In genomic region chr11:36451045-36451444, GRCh38 we compare ENCODE assay signal across 15 cellular contexts. TPM values are rescaled to one million over a fixed set of nuclear protein-coding genes. Genes with fewer than 3 reads are reported as not detected.
DNase-seq lines count a peak whose midpoint lies in the region; ATAC-seq and TF ChIP-seq lines count a peak whose summit lies in the region.
"Had no signal": no experiment of that assay in that cellular context is flagged by ENCODE, and none has a peak within 500 bp of the region (broad histone marks: within the 10 kb centered on the region; RNA-seq: fewer than 3 reads in every experiment).

No MANE protein-coding gene starts in this region.

- peak overlapping the region; percentile 79 for H3K9ac ChIP-seq in Loucy (ENCODE audit: low read depth, low read length, poor library complexity, severe bottlenecking)

- no peaks in the 10 kb centered on the region for H3K9me3 Mint-ChIP-seq in activated CD4-positive, alpha-beta T cell treated with anti-CD3 and anti-CD28 coated beads, Interleukin-2, amount 10 ng/mL, durations not matched to agents 7 days and 5 days
- H3K9me3 Mint-ChIP-seq in endothelial cell (ENCODE audit: unreplicated experiment), result no peaks in the 10 kb centered on the region
- no peaks in the 10 kb centered on the region for H3K9me3 Mint-ChIP-seq in stimulated activated effector memory CD8-positive, alpha-beta T cell treated with anti-CD3 and anti-CD28 coated beads, Interleukin-12 subunit alpha, Interleukin-12 subunit beta, amount 100 ng/mL, for 72 hours

- no peaks in the 10 kb centered on the region for H3K9me3 ChIP-seq in Loucy (ENCODE audit: insufficient read depth, low read depth, low read length)

- H3K4me1 ChIP-seq in Loucy (ENCODE audit: insufficient read depth, low read length, poor library complexity, severe bottlenecking), result peaks cover 69% of the 10 kb centered on the region

- H3K36me3 Mint-ChIP-seq in activated CD4-positive, alpha-beta T cell treated with anti-CD3 and anti-CD28 coated beads, Interleukin-2, amount 10 ng/mL, durations not matched to agents 7 days and 5 days (ENCODE audit: low read depth), result no peaks in the 10 kb centered on the region
- H3K36me3 Mint-ChIP-seq in endothelial cell (ENCODE audit: low read depth, unreplicated experiment), result peaks cover 95% of the 10 kb centered on the region
- H3K36me3 Mint-ChIP-seq in stimulated activated effector memory CD8-positive, alpha-beta T cell treated with anti-CD3 and anti-CD28 coated beads, Interleukin-12 subunit alpha, Interleukin-12 subunit beta, amount 100 ng/mL, for 72 hours, result peaks cover 98% of the 10 kb centered on the region

- H3K9me2 ChIP-seq in Loucy (replicated peaks; ENCODE audit: low read depth, low read length), result no peaks in the 10 kb centered on the region

- no peak for ATAC-seq in stimulated activated effector memory CD8-positive, alpha-beta T cell treated with anti-CD3 and anti-CD28 coated beads, Interleukin-12 subunit alpha, Interleukin-12 subunit beta, amount 100 ng/mL, for 72 hours
- ATAC-seq: Right ventricle myocardium inferior had no signal

- no peaks in the 10 kb centered on the region for H3K27me3 Mint-ChIP-seq in activated CD4-positive, alpha-beta T cell treated with anti-CD3 and anti-CD28 coated beads, Interleukin-2, amount 10 ng/mL, durations not matched to agents 7 days and 5 days
- peaks cover 28% of the 10 kb centered on the region for H3K27me3 Mint-ChIP-seq in endothelial cell (ENCODE audit: unreplicated experiment)

- peaks cover 27% of the 10 kb centered on the region for H3F3A ChIP-seq in Loucy (ENCODE audit: low read depth)

- peak overlapping the region; percentile 58 for H3K4me3 ChIP-seq in Loucy (ENCODE audit: low read length, poor library complexity, severe bottlenecking)
- H3K4me3 ChIP-seq: SK-N-MC had no signal

- H3K27ac Mint-ChIP-seq in activated CD4-positive, alpha-beta T cell treated with anti-CD3 and anti-CD28 coated beads, Interleukin-2, amount 10 ng/mL, durations not matched to agents 7 days and 5 days, result peak overlapping the region; percentile 71
- no peak overlapping the region for H3K27ac Mint-ChIP-seq in endothelial cell (ENCODE audit: unreplicated experiment)
- peak overlapping the region; percentile 79 for H3K27ac Mint-ChIP-seq in stimulated activated effector memory CD8-positive, alpha-beta T cell treated with anti-CD3 and anti-CD28 coated beads, Interleukin-12 subunit alpha, Interleukin-12 subunit beta, amount 100 ng/mL, for 72 hours

- no peak overlapping the region for H3K4me3 Mint-ChIP-seq in activated CD4-positive, alpha-beta T cell treated with anti-CD3 and anti-CD28 coated beads, Interleukin-2, amount 10 ng/mL, durations not matched to agents 7 days and 5 days
- H3K4me3 Mint-ChIP-seq in endothelial cell (ENCODE audit: unreplicated experiment), result peak overlapping the region; percentile 25
- H3K4me3 Mint-ChIP-seq in stimulated activated effector memory CD8-positive, alpha-beta T cell treated with anti-CD3 and anti-CD28 coated beads, Interleukin-12 subunit alpha, Interleukin-12 subunit beta, amount 100 ng/mL, for 72 hours, result peak overlapping the region; percentile 31

- H3K4me2 ChIP-seq in Loucy (ENCODE audit: low read depth, low read length, poor library complexity, severe bottlenecking), result peak overlapping the region; percentile 84

- H3K36me3 ChIP-seq in Loucy (ENCODE audit: insufficient read depth, low read length), result peaks cover 82% of the 10 kb centered on the region; the same call in 1 of the 2 replicates

- no peaks in the 10 kb centered on the region for H4K20me1 ChIP-seq in Loucy (ENCODE audit: insufficient read depth, low read length, poor library complexity, severe bottlenecking)

- no peaks in the 10 kb centered on the region for H3K27me3 ChIP-seq in Loucy (ENCODE audit: insufficient read depth, low read length, poor library complexity, severe bottlenecking)

- TF ChIP-seq CTCF in Loucy (conservative IDR thresholded peaks at IDR 0.05; ENCODE audit: low read length) (no peak), endothelial cell (IDR thresholded peaks at IDR 0.05; ENCODE audit: unreplicated experiment) (no peak)

- POLR2A ChIA-PET in activated CD4-positive, alpha-beta T cell treated with anti-CD3 and anti-CD28 coated beads, Interleukin-2, amount 10 ng/mL, durations not matched to agents 7 days and 5 days (lab: Charles Lee), result no interaction called here

- H3K79me2 ChIP-seq in Loucy (ENCODE audit: insufficient read depth, low read length), result peaks cover 31% of the 10 kb centered on the region; the same call in 1 of the 2 replicates

- H2AFZ ChIP-seq in Loucy (ENCODE audit: low read length), result no peak overlapping the region

- CTCF ChIA-PET in activated CD4-positive, alpha-beta T cell treated with anti-CD3 and anti-CD28 coated beads, Interleukin-2, amount 10 ng/mL, durations not matched to agents 7 days and 5 days (lab: Charles Lee), result no interaction called here

- DNase-seq in activated CD4-positive, alpha-beta T cell treated with anti-CD3 and anti-CD28 coated beads, Interleukin-2, amount 10 ng/mL, durations not matched to agents 7 days and 5 days, result no peak
- DNase-seq in activated CD4-positive, alpha-beta T cell treated with anti-CD3 and anti-CD28 coated beads for 4 hours, result no peak
- DNase-seq in endothelial cell (ENCODE audit: low spot score), result no peak
- no peak for DNase-seq in stimulated activated effector memory CD8-positive, alpha-beta T cell treated with anti-CD3 and anti-CD28 coated beads, Interleukin-12 subunit alpha, Interleukin-12 subunit beta, amount 100 ng/mL, for 72 hours (ENCODE audit: low spot score in 2 of 2)
- DNase-seq in DMS 273 treated with DMSO at 0.1 percent for 48 hours (lab: John Stamatoyannopoulos, UW), result no peak
- no peak for DNase-seq in C1 segment of cervical spinal cord (lab: John Stamatoyannopoulos, UW)
- no peak for DNase-seq in NCI-H2107 treated with DMSO at 0.1 percent for 48 hours (lab: John Stamatoyannopoulos, UW; ENCODE audit: unreplicated experiment)
- DNase-seq: Calu3, HCEC 1CT, NCI-H146, NCI-H345, NCI-H526 treated with DMSO at 0.1 percent for 48 hours had no signal

- H3K4me1 Mint-ChIP-seq in activated CD4-positive, alpha-beta T cell treated with anti-CD3 and anti-CD28 coated beads, Interleukin-2, amount 10 ng/mL, durations not matched to agents 7 days and 5 days, result peaks cover 45% of the 10 kb centered on the region
- H3K4me1 Mint-ChIP-seq in endothelial cell (ENCODE audit: unreplicated experiment), result peaks cover 47% of the 10 kb centered on the region
- peaks cover 95% of the 10 kb centered on the region for H3K4me1 Mint-ChIP-seq in stimulated activated effector memory CD8-positive, alpha-beta T cell treated with anti-CD3 and anti-CD28 coated beads, Interleukin-12 subunit alpha, Interleukin-12 subunit beta, amount 100 ng/mL, for 72 hours

RNA-seq across cellular contexts. Expression of gene TRAF6, which starts 59.0 kb away (rescaled TPM):
- 10 to 100 TPM; 13.5 to 15.0 TPM for total RNA-seq in activated CD4-positive, alpha-beta T cell treated with anti-CD3 and anti-CD28 coated beads, Interleukin-2, amount 10 ng/mL, durations not matched to agents 7 days and 5 days
- total RNA-seq in endothelial cell (ENCODE audit: unreplicated experiment), result 20.4 TPM
